In genomic region chr3:136545664-136546266, GRCh38 we compare ENCODE assay signal across 11 cellular contexts.
DNase-seq lines count a peak whose midpoint lies in the region; ATAC-seq, FAIRE-seq and TF ChIP-seq lines count a peak whose summit lies in the region.
"Had no signal": no experiment of that assay in that cellular context is flagged by ENCODE, and none has a peak within 500 bp of the region (broad histone marks: within the 10 kb centered on the region; RNA-seq: fewer than 3 reads in every experiment).

No MANE protein-coding gene starts in this region.

- peak; percentile 41 for DNase-seq in A673 (ENCODE audit: low spot score)
- no peak for DNase-seq in H9
- peak; percentile 29 for DNase-seq in astrocyte of the hippocampus (ENCODE audit: low read depth, low spot score)
- DNase-seq in RWPE1 (ENCODE audit: low spot score) = no peak
- no peak for DNase-seq in left colon
- no peak for DNase-seq in stimulated activated naive CD4-positive, alpha-beta T cell (lab: John Stamatoyannopoulos, UW)
- no peak for DNase-seq in NCI-H146 (lab: John Stamatoyannopoulos, UW)
- DNase-seq: Peyer's patch; retina; stimulated activated naive CD8-positive, alpha-beta T cell treated with anti-CD3 and anti-CD28 coated beads, Interleukin-15, Interleukin-2, amounts not matched to agents 100 U/mL and 50 U/mL, for 24 hours had no signal

- no peak overlapping the region for H2BK5ac ChIP-seq in H9 (ENCODE audit: insufficient read length, low read length)

- H3K18ac ChIP-seq in H9 (ENCODE audit: insufficient read length, low read depth, low read length) = no peak overlapping the region

- POLR2A ChIA-PET in A673 (lab: Charles Lee; ENCODE audit: low non-redundant PET) (no interaction called here), RWPE1 (lab: Yijun Ruan, JAX; ENCODE audit: low non-redundant PET) (no interaction called here)

- no peak overlapping the region for H3K4ac ChIP-seq in H9 (ENCODE audit: low read depth, low read length)

- H3K9me3 ChIP-seq in A673 (ENCODE audit: low read depth, low read length, poor library complexity, severe bottlenecking) = no peaks in the 10 kb centered on the region
- H3K9me3 ChIP-seq in H9 (ENCODE audit: control insufficient read depth, low read depth, low read length) = no peaks in the 10 kb centered on the region
- H3K9me3 ChIP-seq: Peyer's patch had no signal

- H3K4me3 Mint-ChIP-seq in H9 = no peak overlapping the region

- no peak overlapping the region for H3K4me2 ChIP-seq in H9 (ENCODE audit: insufficient read depth, insufficient read length, low read length)

- peak; percentile 61 for FAIRE-seq in islet of Langerhans (lab: Jason Lieb, UNC)

- H3K79me2 ChIP-seq in H9 (ENCODE audit: insufficient read depth, low read length) = no peaks in the 10 kb centered on the region

- no peak overlapping the region for H3K4me3 ChIP-seq in A673 (ENCODE audit: low read depth, low read length, poor library complexity, severe bottlenecking)
- H3K4me3 ChIP-seq: Peyer's patch had no signal

- H3K4me1 Mint-ChIP-seq in H9 = peaks cover 2 to 6% of the 10 kb centered on the region in 2 experiments; a peak in 2 of 4 replicates

- H3K4me1 ChIP-seq in A673 (ENCODE audit: insufficient read depth, low read length, poor library complexity, severe bottlenecking) (peaks cover 51% of the 10 kb centered on the region), H9 (ENCODE audit: insufficient read depth, low read length) (no peaks in the 10 kb centered on the region)
- H3K4me1 ChIP-seq: Peyer's patch had no signal

- no peaks in the 10 kb centered on the region for H3K79me1 ChIP-seq in H9 (ENCODE audit: insufficient read depth, low read depth, low read length, poor library complexity, severe bottlenecking)

- H2AK5ac ChIP-seq in H9 (ENCODE audit: insufficient read length, low read length) = no peak overlapping the region

- no peak for ATAC-seq in left colon
- ATAC-seq: stimulated activated naive CD8-positive, alpha-beta T cell treated with anti-CD3 and anti-CD28 coated beads, Interleukin-15, Interleukin-2, amounts not matched to agents 100 U/mL and 50 U/mL, for 24 hours had no signal

- no peak overlapping the region for H3K14ac ChIP-seq in H9 (ENCODE audit: insufficient read depth, low read length)

- WGBS in H9 (ENCODE audit: extremely low coverage, insufficient read length, low lambda C conversion rate) = no CpG with 5 or more reads among the region's 3 CpGs

- no peak overlapping the region for H2BK15ac ChIP-seq in H9 (ENCODE audit: low read depth, low read length)

- CTCF ChIA-PET in A673 (lab: Charles Lee) (interaction anchor here (0.5 to 2.6 kb wide), 3 partner anchors 207 to 468 kb away, joined by 4 to 28 read pairs (median 9); partner anchors contain the start of gene STAG1), RWPE1 (lab: Yijun Ruan, JAX) (interaction anchor here (0.6 kb wide), 1 partner anchor 62 kb away, joined by 6 read pairs; no protein-coding TSS in a partner anchor)

- H3K36me3 Mint-ChIP-seq in H9 (ENCODE audit: insufficient read depth in 1 of 3, low read depth in 3 of 3) = no peaks in the 10 kb centered on the region

- no peak overlapping the region for H2BK20ac ChIP-seq in H9 (ENCODE audit: low read depth, low read length, poor library complexity, severe bottlenecking)

- H3K9me3 Mint-ChIP-seq in H9 = no peaks in the 10 kb centered on the region

- peak overlapping the region; percentile 27 for H3K27ac ChIP-seq in A673 (ENCODE audit: low read depth, low read length, poor library complexity, severe bottlenecking)
- H3K27ac ChIP-seq in H9 (ENCODE audit: insufficient read length, low read depth, low read length) = no peak overlapping the region
- no peak overlapping the region for H3K27ac ChIP-seq in RWPE1
- H3K27ac ChIP-seq: Peyer's patch had no signal

- no peak overlapping the region for H4K8ac ChIP-seq in H9 (replicated peaks; ENCODE audit: insufficient read length, low read depth, low read length)

- H3K27ac Mint-ChIP-seq in H9 = no peak overlapping the region

- H3K56ac ChIP-seq in H9 (ENCODE audit: insufficient read length, low read depth, low read length) = no peak overlapping the region

- no peak overlapping the region for H3K9ac ChIP-seq in H9 (ENCODE audit: extremely low read depth, insufficient read length, low read length)

- no peak overlapping the region for H4K91ac ChIP-seq in H9 (ENCODE audit: insufficient read length, low read depth, low read length)

- intact Hi-C loops in A673 (cut with micrococcal nuclease; ENCODE audit: unreplicated experiment) = loop anchor here (5.0 kb wide), 2 partner anchors 467 to 468 kb away; no protein-coding TSS in a partner anchor
- intact Hi-C loops in left colon (cut with DNase I, micrococcal nuclease) = loop anchor here in 1 of 2 donors (10.0 kb wide), 1 partner anchor 209 kb away; the partner anchor contains the start of gene STAG1

- no TSS peak for BruUV-seq in A673 (replicated peaks; lab: Mats Ljungman, UMichigan)

- H3K36me3 ChIP-seq in A673 (ENCODE audit: insufficient read depth, low read length, poor library complexity, severe bottlenecking) = no peaks in the 10 kb centered on the region
- H3K36me3 ChIP-seq: Peyer's patch had no signal

- H3K23ac ChIP-seq in H9 (ENCODE audit: insufficient read length, low read depth, low read length) = no peak overlapping the region

- H4K5ac ChIP-seq in H9 (ENCODE audit: insufficient read length, low read depth, low read length) = no peak overlapping the region

- H3K27me3 ChIP-seq in A673 (replicated peaks; ENCODE audit: insufficient read depth, low read depth, low read length, poor library complexity) (no peaks in the 10 kb centered on the region), H9 (ENCODE audit: insufficient read depth, low read length) (no peaks in the 10 kb centered on the region)
- H3K27me3 ChIP-seq: Peyer's patch had no signal

- H3K27me3 Mint-ChIP-seq in H9 (ENCODE audit: low read depth) = no peaks in the 10 kb centered on the region

- no peak overlapping the region for H2BK12ac ChIP-seq in H9 (ENCODE audit: insufficient read length, low read depth, low read length)

- no peaks in the 10 kb centered on the region for H4K20me1 ChIP-seq in H9 (ENCODE audit: control insufficient read depth, insufficient read depth, insufficient read length)

- no peak overlapping the region for H2AFZ ChIP-seq in H9 (ENCODE audit: low read length)

- no peaks in the 10 kb centered on the region for H3K23me2 ChIP-seq in H9 (ENCODE audit: insufficient read length, low read depth, low read length, poor library complexity, severe bottlenecking)

- no peak overlapping the region for H3T11ph ChIP-seq in H9 (ENCODE audit: low read length)

- no peak overlapping the region for H2BK120ac ChIP-seq in H9 (ENCODE audit: low read depth, low read length, poor library complexity, severe bottlenecking)

- TF ChIP-seq CTCF in A673 (conservative IDR thresholded peaks at IDR 0.05; ENCODE audit: low read depth, low read length) = peak; percentile 53
- TF ChIP-seq CTCF in H9 (conservative IDR thresholded peaks at IDR 0.05) = peak; percentile 36; the same call in 2 of the 3 replicates
- TF ChIP-seq CTCF in RWPE1 (conservative IDR thresholded peaks at IDR 0.05; ENCODE audit: low read depth) = no peak

Comparison
In these comparisons a context has a peak if more than half of its experiments do, and no peak if none do; other contexts are left out.
1. DNase-seq: peak in A673 (single experiment) and astrocyte of the hippocampus (single experiment); none in H9 (single experiment), RWPE1 (single experiment), left colon (0 of 2), stimulated activated naive CD4-positive, alpha-beta T cell (0 of 6) and NCI-H146 (single experiment).